Comparison of ENCODE assay signal across 10 cellular contexts in the genomic region with DNA sequence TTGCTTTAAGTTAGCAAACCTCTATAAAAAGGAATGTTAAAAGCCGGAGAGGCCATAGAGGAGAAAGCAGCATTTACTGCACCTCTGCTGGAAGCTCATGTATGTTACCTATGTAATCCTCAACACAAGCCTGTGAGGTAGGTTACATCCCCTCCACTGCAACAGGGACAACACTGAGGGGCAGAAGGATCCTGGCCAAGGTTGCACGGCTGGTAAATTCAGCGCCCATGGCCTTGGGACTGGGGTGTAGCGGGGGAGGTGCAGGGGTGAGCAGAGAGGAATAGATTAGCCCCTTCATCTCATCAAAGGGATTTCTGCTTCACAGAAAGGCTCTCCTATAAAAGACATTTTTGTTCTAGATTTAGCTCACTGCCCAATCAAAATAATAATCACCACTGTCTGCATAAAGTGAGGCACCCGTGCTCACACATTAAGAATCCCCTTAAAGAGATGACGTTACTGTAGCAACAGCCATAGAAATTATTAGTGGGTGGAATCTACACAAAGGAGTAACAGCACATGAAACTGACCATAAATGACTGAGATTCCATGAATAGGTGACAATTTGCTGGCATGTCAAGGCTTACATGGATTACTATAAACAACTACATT. TPM values are rescaled to one million over a fixed set of nuclear protein-coding genes. Genes with fewer than 3 reads are reported as not detected.
DNase-seq lines count a peak whose midpoint lies in the region; ATAC-seq, FAIRE-seq and TF ChIP-seq lines count a peak whose summit lies in the region.
"Had no signal": no experiment of that assay in that cellular context is flagged by ENCODE, and none has a peak within 500 bp of the region (broad histone marks: within the 10 kb centered on the region; RNA-seq: fewer than 3 reads in every experiment).

No MANE protein-coding gene starts in this region.

- no peaks in the 10 kb centered on the region for H3K27me3 Mint-ChIP-seq in activated T-cell treated with anti-CD3 and anti-CD28 coated beads, Interleukin-2, amount 50 U/mL, for 4 hours (ENCODE audit: low read depth)

- WGBS in HepG2 (ENCODE audit: low lambda C conversion rate) = 6% methylated on average over 6 of the region's 6 CpGs
- WGBS in thymus = 90% methylated on average over 6 of the region's 6 CpGs

- no peak for FAIRE-seq in HepG2 (lab: Jason Lieb, UNC)

- H4K20me1 ChIP-seq in HepG2 (ENCODE audit: insufficient read depth, low read length) = peaks cover 68% of the 10 kb centered on the region

- no peak for ATAC-seq in activated T-cell treated with anti-CD3 and anti-CD28 coated beads, Interleukin-2, amount 50 U/mL, for 4 hours
- ATAC-seq in HepG2 = no peak
- ATAC-seq in HG03457 (IDR thresholded peaks at IDR 0.05; ENCODE audit: unreplicated experiment) = no peak

- H3K27ac ChIP-seq in ascending aorta = peak overlapping the region in 1 of 2 donors; percentile 5
- H3K27ac ChIP-seq in HepG2 (ENCODE audit: extremely low read length, insufficient read depth, low read length) = peak overlapping the region; percentile 63
- H3K27ac ChIP-seq in thymus (ENCODE audit: low read depth) = peak overlapping the region; percentile 42
- H3K27ac ChIP-seq: neutrophil had no signal

- in situ Hi-C loops in HepG2 (cut with HindIII; ENCODE audit: extremely low pct_ligation_motif_present, low pct_unique_long_range_greater_than_20kb) = loop anchor here (5.0 kb wide), 1 partner anchor 53 kb away; no protein-coding TSS in a partner anchor

- no peaks in the 10 kb centered on the region for H3K36me3 ChIP-seq in ascending aorta
- no peaks in the 10 kb centered on the region; a peak in 1 of 5 replicates for H3K36me3 ChIP-seq in HepG2 (replicated peaks in 1 of 2; ENCODE audit: control insufficient read depth in 1 of 2, insufficient read depth in 2 of 2, low read length in 2 of 2)
- H3K36me3 ChIP-seq in thymus (ENCODE audit: control insufficient read depth, insufficient read depth) = no peaks in the 10 kb centered on the region
- H3K36me3 ChIP-seq: neutrophil had no signal

- no peaks in the 10 kb centered on the region for H3K9me3 Mint-ChIP-seq in activated T-cell treated with anti-CD3 and anti-CD28 coated beads, Interleukin-2, amount 50 U/mL, for 4 hours

- H2AFZ ChIP-seq in HepG2 (ENCODE audit: low read length) = no peak overlapping the region

- TF ChIP-seq CTCF in ascending aorta (IDR thresholded peaks at IDR 0.05) (no peak), HepG2 (CRISPR knock-in tag; IDR thresholded peaks at IDR 0.05) (no peak)

- no peak for DNase-seq in activated T-cell treated with anti-CD3 and anti-CD28 coated beads, Interleukin-2, amount 50 U/mL, for 4 hours
- no peak for DNase-seq in activated T-cell treated with anti-CD3 and anti-CD28 coated beads, Interleukin-2, amount 50 U/mL, for 48 hours
- DNase-seq in ascending aorta (ENCODE audit: low spot score in 2 of 2) = no peak
- peak; percentile 45 for DNase-seq in HepG2 (ENCODE audit: low spot score)
- no peak for DNase-seq in activated gamma-delta T cell (lab: John Stamatoyannopoulos, UW)
- DNase-seq in medulla oblongata (ENCODE audit: extremely low spot score) = no peak
- DNase-seq: NCI-H1694 had no signal

- H3K4me1 ChIP-seq in ascending aorta (peaks cover 13 to 41% of the 10 kb centered on the region in 2 donors), HepG2 (ENCODE audit: insufficient read depth, low read length) (peaks cover 70% of the 10 kb centered on the region), thymus (ENCODE audit: control insufficient read depth, insufficient read depth, low read length) (peaks cover 3% of the 10 kb centered on the region)

- H3K36me3 Mint-ChIP-seq in activated T-cell treated with anti-CD3 and anti-CD28 coated beads, Interleukin-2, amount 50 U/mL, for 4 hours (ENCODE audit: insufficient read depth) = no peaks in the 10 kb centered on the region

- H3K27me3 ChIP-seq in ascending aorta (no peaks in the 10 kb centered on the region), HepG2 (ENCODE audit: control insufficient read depth in 1 of 2, insufficient read depth in 2 of 2, low read length in 2 of 2) (no peaks in the 10 kb centered on the region; a peak in 1 of 5 replicates), thymus (ENCODE audit: control insufficient read depth, insufficient read depth) (peaks cover 44% of the 10 kb centered on the region)

- POLR2A ChIA-PET in HepG2 (lab: Yijun Ruan, JAX) = interaction anchor here (0.9 to 3.3 kb wide), 5 partner anchors 17 to 107 kb away, joined by 3 to 16 read pairs (median 11); partner anchors contain the start of gene FBXO31

- H3K9ac ChIP-seq in HepG2 (ENCODE audit: insufficient read depth, low read depth, low read length) = peak overlapping the region; percentile 72

- H3K4me3 ChIP-seq in ascending aorta (peak overlapping the region; percentile 57 to 90), HepG2 (replicated peaks in 1 of 3; ENCODE audit: insufficient read depth in 1 of 3, low read depth in 2 of 3, low read length in 3 of 3) (peak overlapping the region; percentile 62 to 93 (median 85)), thymus (ENCODE audit: low read length) (peak overlapping the region; percentile 15)

- TSS peak; percentile 41 for BruUV-seq in HepG2 (replicated peaks; lab: Mats Ljungman, UMichigan)

- CTCF ChIA-PET in HepG2 (lab: Yijun Ruan, JAX; ENCODE audit: low intra/inter-chr PET ratio, low total read pairs) = no interaction called here

- TF ChIP-seq RAD21 in HepG2 (CRISPR knock-in tag; IDR thresholded peaks at IDR 0.05) = no peak

- 0 out of 4 replicates have a peak, but pooled peaks of 1 of the 2 experiments have one; percentile 26 for TF ChIP-seq POLR2A in HepG2 (IDR thresholded peaks at IDR 0.05; ENCODE audit: insufficient read depth in 1 of 2, low read depth in 2 of 2, low read length in 2 of 2)

- intact Hi-C loops in ascending aorta (cut with DNase I) = loop anchor here (2.0 to 5.0 kb wide), 2 partner anchors 13 to 72 kb away; no protein-coding TSS in a partner anchor
- intact Hi-C loops in HepG2 (cut with micrococcal nuclease; ENCODE audit: unreplicated experiment) = loop anchor here (1.0 to 10.0 kb wide), 2 partner anchors 82 to 105 kb away; partner anchors contain the start of gene FBXO31

- H3K4me3 Mint-ChIP-seq in activated T-cell treated with anti-CD3 and anti-CD28 coated beads, Interleukin-2, amount 50 U/mL, for 4 hours = peak overlapping the region; percentile 88

- TF ChIP-seq EP300 in HepG2 (IDR thresholded peaks at IDR 0.05; ENCODE audit: low read depth in 2 of 2, low read length in 2 of 2) (no peak), HepG2 (CRISPR knock-in tag; IDR thresholded peaks at IDR 0.05; ENCODE audit: borderline replicate concordance) (no peak)

- H3K4me2 ChIP-seq in HepG2 (ENCODE audit: low read depth, low read length) = peak overlapping the region; percentile 94

- no peaks in the 10 kb centered on the region for H3K9me3 ChIP-seq in ascending aorta
- no peaks in the 10 kb centered on the region for H3K9me3 ChIP-seq in HepG2 (ENCODE audit: low read length)
- H3K9me3 ChIP-seq in thymus (ENCODE audit: control insufficient read depth) = peaks cover 3% of the 10 kb centered on the region
- H3K9me3 ChIP-seq: neutrophil had no signal

- H3K4me1 Mint-ChIP-seq in activated T-cell treated with anti-CD3 and anti-CD28 coated beads, Interleukin-2, amount 50 U/mL, for 4 hours (ENCODE audit: low read depth) = peaks cover 70% of the 10 kb centered on the region

- peaks cover 75% of the 10 kb centered on the region for H3K79me2 ChIP-seq in HepG2 (ENCODE audit: insufficient read depth, low read length)

TF ChIP-seq in HepG2, 621 proteins besides CTCF, POLR2A, EP300 and RAD21 (continues in another document):
- TF ChIP-seq ZNF335 (CRISPR knock-in tag; IDR thresholded peaks at IDR 0.05) (0 out of 2 replicates have a peak, but pooled peaks have one; percentile 19), KLF15 (CRISPR knock-in tag; IDR thresholded peaks at IDR 0.05; ENCODE audit: borderline replicate concordance) (no peak), KAT7 (CRISPR knock-in tag; IDR thresholded peaks at IDR 0.05; ENCODE audit: borderline replicate concordance) (0 out of 2 replicates have a peak, but pooled peaks have one; percentile 61), ZNF619 (CRISPR knock-in tag; IDR thresholded peaks at IDR 0.05) (no peak), SOX5 (CRISPR knock-in tag; IDR thresholded peaks at IDR 0.05; ENCODE audit: borderline replicate concordance) (peak; percentile 18; the same call in 1 of the 2 replicates)

RNA-seq across cellular contexts. Expression of gene ZCCHC14, which starts 3.3 kb away (rescaled TPM):
- total RNA-seq in activated T-cell treated with anti-CD3 and anti-CD28 coated beads, Interleukin-2, amount 50 U/mL, for 4 hours = 10 to 100 TPM; 14.7 to 18.0 (median 15.9) TPM
- total RNA-seq in ascending aorta = 131 TPM
- total RNA-seq in HepG2 (2016; rRNA removed; fragmentation: Illumina TruSeq; extraction: Trizol) = 12.5 and 20.4 TPM in 2 replicates
- 10.4 and 15.8 TPM in 2 replicates for total RNA-seq in HepG2 (2016; cell fraction: cytosol; rRNA removed; fragmentation: Illumina TruSeq; extraction: Trizol; ENCODE audit: low read depth)
- total RNA-seq in HepG2 (2016; cell fraction: insoluble cytoplasmic fraction; rRNA removed; fragmentation: Illumina TruSeq; extraction: Trizol) = 11.4 and 19.2 TPM in 2 replicates
- total RNA-seq in HepG2 (2016; cell fraction: membrane; rRNA removed; fragmentation: Illumina TruSeq; extraction: Trizol) = 9.4 and 10.4 TPM in 2 replicates
- total RNA-seq in HepG2 (2016; cell fraction: nucleus; rRNA removed; fragmentation: Illumina TruSeq; extraction: Trizol) = 21.7 and 25.2 TPM in 2 replicates
- 12.4 and 13.9 TPM in 2 replicates for polyA plus RNA-seq in HepG2 (2011; rRNA removed)
- polyA plus RNA-seq in HepG2 (2011; cell fraction: cytosol; rRNA removed) = 7.2 and 8.1 TPM in 2 replicates
- polyA plus RNA-seq in HepG2 (2011; cell fraction: nucleus; rRNA removed) = 44.4 and 55.9 TPM in 2 replicates
- 24.9 and 25.6 TPM in 2 replicates for polyA plus RNA-seq in HepG2 (2012)
- 0.75 and 0.90 TPM in 2 replicates for polyA plus RNA-seq in HepG2 (2016; cell fraction: cytosol; fragmentation: Illumina TruSeq; extraction: Trizol; ENCODE audit: low read depth)
- polyA plus RNA-seq in HepG2 (2016; cell fraction: insoluble cytoplasmic fraction; fragmentation: Illumina TruSeq; extraction: Trizol; ENCODE audit: low read depth) = 19.5 and 24.4 TPM in 2 replicates
- polyA plus RNA-seq in HepG2 (2016; cell fraction: membrane; fragmentation: Illumina TruSeq; extraction: Trizol; ENCODE audit: low read depth) = 3.1 and 3.9 TPM in 2 replicates
- 46.5 and 48.4 TPM in 2 replicates for polyA plus RNA-seq in HepG2 (2016; cell fraction: nucleus; fragmentation: Illumina TruSeq; extraction: Trizol; ENCODE audit: insufficient read depth, low read depth)
- polyA minus RNA-seq in HepG2 (2011; rRNA and poly(A)+ RNA removed; ENCODE audit: low replicate concordance) = 16.6 and 28.7 TPM in 2 replicates
- polyA minus RNA-seq in HepG2 (2011; cell fraction: cytosol; rRNA and poly(A)+ RNA removed) = 20.6 and 23.9 TPM in 2 replicates
- polyA minus RNA-seq in HepG2 (2011; cell fraction: nucleus; rRNA and poly(A)+ RNA removed) = 24.0 and 26.7 TPM in 2 replicates
- polyA plus RNA-seq in thymus = 7.3 TPM

Comparison
In these comparisons a context has a peak if more than half of its experiments do, and no peak if none do; other contexts are left out.
1. H3K4me3 ChIP-seq: peak in every context shown above with its lines; median percentile 85 in HepG2; 74 in ascending aorta; 15 in thymus.